Comparison of ENCODE assay signal across 8 cellular contexts in the genomic region with DNA sequence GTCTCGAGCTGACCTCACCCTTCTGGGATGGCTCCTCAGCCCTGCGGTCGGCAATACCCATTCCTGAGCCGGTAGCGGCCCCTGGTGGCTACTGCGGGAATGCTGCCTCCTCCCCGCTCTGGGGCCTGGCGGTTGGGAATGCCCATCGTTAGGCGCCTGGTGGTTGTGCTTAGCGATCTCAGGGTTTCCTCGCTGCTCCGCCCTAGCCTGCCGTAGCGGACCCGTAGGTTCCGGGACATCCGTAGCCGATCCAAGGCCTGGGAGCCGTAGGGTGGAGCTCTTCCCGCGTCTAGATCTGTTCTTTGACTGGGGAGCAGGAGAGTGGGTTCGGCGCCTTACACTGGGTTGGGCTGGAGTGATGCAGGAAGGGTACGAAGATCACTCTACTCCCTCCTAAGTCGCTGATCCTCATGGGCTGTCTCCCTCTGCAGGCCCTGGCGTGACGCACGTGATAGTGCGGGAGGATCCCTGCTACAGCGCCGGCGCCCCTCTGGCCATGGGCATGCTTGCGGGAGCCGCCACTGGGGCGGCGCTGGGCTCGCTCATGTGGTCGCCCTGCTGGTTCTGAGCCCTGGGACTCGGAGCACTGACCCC. TPM values are rescaled to one million over a fixed set of nuclear protein-coding genes. Genes with fewer than 3 reads are reported as not detected.
A peak's percentile ranks its signal among the peaks of the same experiment; 100 is the strongest.
DNase-seq lines count a peak whose midpoint lies in the region; ATAC-seq and TF ChIP-seq lines count a peak whose summit lies in the region.

No MANE protein-coding gene starts in this region.

- H3K36me3 ChIP-seq in OCI-LY7 (ENCODE audit: insufficient read depth, low read length), result no peaks in the 10 kb centered on the region
- H3K36me3 ChIP-seq in mucosa of rectum (ENCODE audit: control insufficient read depth in 2 of 2, insufficient read depth in 2 of 2, low read length in 2 of 2), result no peaks in the 10 kb centered on the region

- H3K27ac ChIP-seq in OCI-LY7 (ENCODE audit: low read depth, low read length, poor library complexity, severe bottlenecking) (no peak overlapping the region), mucosa of rectum (ENCODE audit: low read depth in 2 of 2, low read length in 2 of 2) (no peak overlapping the region)

- DNase-seq in SIG-M5 treated with dmso at 0.1 percent for 504 hours (lab: John Stamatoyannopoulos, UW; ENCODE audit: unreplicated experiment) (peak; percentile 74), SIG-M5 (lab: John Stamatoyannopoulos, UW) (no peak), HPDE6-E6E7 (ENCODE audit: extremely low spot score) (peak; percentile 98), OCI-LY7 (ENCODE audit: low spot score) (peak; percentile 73)
- peak; percentile 90 for DNase-seq in activated T-cell treated with anti-CD3 and anti-CD28 coated beads, Interleukin-2, amount 50 U/mL, for 1 hour
- DNase-seq in stimulated activated CD8-positive, alpha-beta memory T cell treated with anti-CD3 and anti-CD28 coated beads, Interleukin-4, amount 100 ng/mL, for 24 hours (ENCODE audit: low read depth), result peak; percentile 78

- POLR2A ChIA-PET in OCI-LY7 (lab: Charles Lee), result interaction anchor here (0.8 to 1.0 kb wide), 2 partner anchors 62 to 210 kb away, joined by 3 to 4 read pairs; no protein-coding TSS in a partner anchor

- peak overlapping the region; percentile 51 for H3K4me2 ChIP-seq in OCI-LY7 (ENCODE audit: low read length)

- H3K9me3 ChIP-seq in OCI-LY7 (ENCODE audit: low read length), result no peaks in the 10 kb centered on the region
- H3K9me3 ChIP-seq in mucosa of rectum (ENCODE audit: control insufficient read depth in 2 of 2, low read length in 2 of 2), result no peaks in the 10 kb centered on the region

- no peaks in the 10 kb centered on the region for H3K27me3 ChIP-seq in mucosa of rectum (ENCODE audit: control insufficient read depth in 2 of 2, insufficient read depth in 2 of 2, low read length in 2 of 2)

- CTCF ChIA-PET in OCI-LY7 (lab: Charles Lee; ENCODE audit: unreplicated experiment), result interaction anchor here (1.1 kb wide), 1 partner anchor 11 kb away, joined by 6 read pairs; no protein-coding TSS in a partner anchor

- no peaks in the 10 kb centered on the region for H3K4me1 ChIP-seq in OCI-LY7 (ENCODE audit: insufficient read depth, low read length, poor library complexity, severe bottlenecking)
- H3K4me1 ChIP-seq in mucosa of rectum (ENCODE audit: control insufficient read depth in 2 of 2, insufficient read depth in 2 of 2, low read length in 2 of 2), result peaks cover 10% of the 10 kb centered on the region in 2 donors

- peak; percentile 93 for ATAC-seq in esophagus mucosa

- H4K20me1 ChIP-seq in OCI-LY7 (ENCODE audit: insufficient read depth, low read length), result no peaks in the 10 kb centered on the region

- peak overlapping the region in 1 of 2 donors; percentile 29 for H3K9ac ChIP-seq in mucosa of rectum (ENCODE audit: low read depth in 1 of 2, low read length in 2 of 2)

- no peaks in the 10 kb centered on the region for H3K9me2 ChIP-seq in OCI-LY7 (ENCODE audit: insufficient read depth, low read length)

- no peaks in the 10 kb centered on the region for H3K79me2 ChIP-seq in OCI-LY7 (ENCODE audit: insufficient read depth, low read depth, low read length)

- H2AFZ ChIP-seq in OCI-LY7 (ENCODE audit: low read length), result peak overlapping the region; percentile 35; the same call in 1 of the 2 replicates

- TF ChIP-seq CTCF in OCI-LY7 (conservative IDR thresholded peaks at IDR 0.05; ENCODE audit: low read length), result peak; percentile 92

- BruUV-seq in OCI-LY7 (replicated peaks; lab: Mats Ljungman, UMichigan), result no TSS peak

- peak overlapping the region; percentile 35 for H3K4me3 ChIP-seq in OCI-LY7 (ENCODE audit: low read depth, low read length, poor library complexity, severe bottlenecking)
- H3K4me3 ChIP-seq in mucosa of rectum (ENCODE audit: low read length in 2 of 2), result peak overlapping the region; percentile 44 to 53

- intact Hi-C loops in OCI-LY7 (cut with micrococcal nuclease; ENCODE audit: unreplicated experiment), result loop anchor here (1.0 to 5.0 kb wide), 5 partner anchors 36 to 310 kb away; no protein-coding TSS in a partner anchor

RNA-seq across cellular contexts. Expression of a gene that starts 14.8 kb away (rescaled TPM):
- total RNA-seq in OCI-LY7 (2014; rRNA removed; shearing (Covaris generic)), result 2.3 and 5.4 TPM in 2 replicates
- 9.2 and 11.8 TPM in 2 replicates for total RNA-seq in OCI-LY7 (2022)
- 1.4 TPM for total RNA-seq in esophagus mucosa
